34 cellular contexts compared by ENCODE assay signal in the genomic region with DNA sequence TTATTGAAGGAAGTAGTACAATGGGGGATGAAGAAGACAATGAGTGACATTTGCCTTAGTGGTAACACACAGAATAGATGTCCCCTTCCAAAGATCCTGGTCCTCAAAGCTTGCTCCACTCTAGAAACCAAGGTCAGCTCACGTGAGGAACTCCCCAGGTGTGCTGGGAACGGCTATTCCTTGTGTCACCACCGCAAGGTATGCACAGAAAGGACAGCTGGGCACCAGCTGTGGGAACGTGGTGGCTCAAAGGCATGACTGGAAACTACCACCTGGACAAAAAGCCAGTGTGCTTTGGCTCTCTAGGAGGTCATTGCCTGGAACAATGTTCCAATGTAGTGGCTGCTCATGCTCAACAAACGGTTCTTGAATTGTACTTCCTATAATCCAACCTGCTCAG.
"Had no signal": no experiment of that assay in that cellular context is flagged by ENCODE, and none has a peak within 500 bp of the region (broad histone marks: within the 10 kb centered on the region; RNA-seq: fewer than 3 reads in every experiment).

No MANE protein-coding gene starts in this region.

- H3K36me3 ChIP-seq: MG63 had no signal

- H3K4me3 ChIP-seq: MG63 had no signal

- H3K27ac ChIP-seq: KMS-11 had no signal

- H3K9ac ChIP-seq: KMS-11 had no signal

- H3K27me3 ChIP-seq: MG63 had no signal

- H3K9me3 ChIP-seq: MG63 had no signal

- DNase-seq: Karpas-422, Kasumi-1, MG63, MM.1S, MV-4-11, NCI-H1048, NCI-H1092, NCI-H1092 treated with DMSO at 0.1 percent for 48 hours, NCI-H1105, NCI-H1105 treated with DMSO at 0.1 percent for 48 hours, NCI-H1417, NCI-H1417 treated with DMSO at 0.1 percent for 48 hours, NCI-H1436, NCI-H1436 treated with DMSO at 0.1 percent for 48 hours, NCI-H146, NCI-H1694, NCI-H1694 treated with DMSO at 0.1 percent for 48 hours, NCI-H187, NCI-H187 treated with DMSO at 0.1 percent for 48 hours, NCI-H1930, NCI-H2029, NCI-H2029 treated with DMSO at 0.1 percent for 48 hours, NCI-H2081, NCI-H2081 treated with DMSO at 0.1 percent for 48 hours, NCI-H2107, NCI-H2171, NCI-H2171 treated with DMSO at 0.1 percent for 48 hours, NCI-H2227 treated with DMSO at 0.1 percent for 48 hours, NCI-H226, NCI-H345, NCI-H446, NCI-H446 treated with DMSO at 0.1 percent for 48 hours, NCI-H510A had no signal
